8 cellular contexts compared by ENCODE assay signal in the genomic region with DNA sequence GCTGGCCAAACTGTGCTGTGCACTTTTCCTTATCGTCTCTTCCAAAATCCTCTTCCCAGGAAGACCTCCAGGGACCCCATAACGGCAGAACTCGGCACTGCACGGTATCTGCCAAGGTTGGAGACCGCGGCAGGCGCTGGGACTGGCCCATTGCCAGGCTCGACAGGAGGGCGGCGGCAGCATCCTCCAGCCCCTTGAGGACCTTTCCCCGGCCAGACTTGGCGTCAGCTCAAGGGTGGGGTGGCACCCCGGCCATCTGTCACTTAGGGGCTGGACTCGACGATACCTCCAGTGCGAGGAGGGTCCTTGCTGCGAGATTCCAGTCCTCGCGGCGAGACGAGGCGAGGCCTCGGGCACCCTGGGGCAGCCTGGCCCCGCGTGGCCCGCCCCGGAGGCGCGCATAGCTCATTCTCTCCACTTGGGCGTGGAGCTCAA. TPM values are rescaled to one million over a fixed set of nuclear protein-coding genes. Genes with fewer than 3 reads are reported as not detected.
DNase-seq lines count a peak whose midpoint lies in the region; ATAC-seq, FAIRE-seq and TF ChIP-seq lines count a peak whose summit lies in the region.

No MANE protein-coding gene starts in this region.

- H3K27ac ChIP-seq in SK-N-SH (ENCODE audit: low read depth in 2 of 2, low read length in 1 of 2) (peak overlapping the region; percentile 84 to 90), K562 (ENCODE audit: extremely low read depth, low read depth, low read length) (peak overlapping the region; percentile 73), kidney (ENCODE audit: low read depth in 2 of 2, low read length in 2 of 2) (peak overlapping the region; percentile 80 to 86)

- in situ Hi-C loops in K562 (cut with MboI): no loop called here

- no peak for TF ChIP-seq RAD21 in SK-N-SH (IDR thresholded peaks at IDR 0.05; ENCODE audit: low read length)
- no peak for TF ChIP-seq RAD21 in K562 (CRISPR knock-in tag; conservative IDR thresholded peaks at IDR 0.05 in 1 of 2, IDR thresholded peaks at IDR 0.05 in 1 of 2)

- H3K9me2 ChIP-seq in SK-N-SH: no peaks in the 10 kb centered on the region

- H3K27me3 ChIP-seq in SK-N-SH (ENCODE audit: insufficient read depth): no peaks in the 10 kb centered on the region
- no peaks in the 10 kb centered on the region for H3K27me3 ChIP-seq in K562 (ENCODE audit: control insufficient read depth in 2 of 2, insufficient read depth in 2 of 2, low read length in 2 of 2)

- H3F3A ChIP-seq in SK-N-SH (replicated peaks; ENCODE audit: insufficient read depth): peaks cover 12% of the 10 kb centered on the region

- no peak overlapping the region for H2AFZ ChIP-seq in SK-N-SH (ENCODE audit: low read depth)
- peak overlapping the region; percentile 78 for H2AFZ ChIP-seq in K562 (ENCODE audit: low read depth, low read length)

- H3K4me1 ChIP-seq in SK-N-SH (ENCODE audit: control insufficient read depth in 1 of 2, insufficient read depth in 2 of 2, low read depth in 1 of 2, low read length in 1 of 2): peaks cover 22 to 36% of the 10 kb centered on the region in 2 experiments; a peak in 2 of 4 replicates
- H3K4me1 ChIP-seq in K562 (replicated peaks in 1 of 2; ENCODE audit: control insufficient read depth in 2 of 2, insufficient read depth in 2 of 2, low read length in 2 of 2): peaks cover 41 to 43% of the 10 kb centered on the region in 2 experiments
- peaks cover 26 to 28% of the 10 kb centered on the region in 2 donors for H3K4me1 ChIP-seq in kidney (ENCODE audit: control insufficient read depth in 1 of 2, insufficient read depth in 1 of 2, low read depth in 1 of 2, low read length in 2 of 2)

- BruUV-seq in K562 (replicated peaks; lab: Mats Ljungman, UMichigan): no TSS peak

- H3K36me3 ChIP-seq in SK-N-SH (replicated peaks in 1 of 2; ENCODE audit: control insufficient read depth in 1 of 2, insufficient read depth in 2 of 2, low read length in 1 of 2) (peaks cover 7 to 11% of the 10 kb centered on the region in 2 experiments), K562 (ENCODE audit: control insufficient read depth, insufficient read depth, low read length) (peaks cover 44% of the 10 kb centered on the region), kidney (ENCODE audit: control insufficient read depth in 1 of 2, insufficient read depth in 2 of 2, low read length in 2 of 2) (peaks cover 2 to 3% of the 10 kb centered on the region in 2 donors)

- 2% methylated on average over 9 of the region's 30 CpGs for WGBS in SK-N-SH (ENCODE audit: low lambda C conversion rate)
- 0% methylated on average over 26 of the region's 30 CpGs for WGBS in K562 (ENCODE audit: insufficient coverage, low coverage, missing lambda C conversion rate)

- CTCF ChIA-PET in SK-N-SH (lab: Yijun Ruan, JAX): interaction anchor here (0.7 to 2.8 kb wide), 8 partner anchors 10 to 44 kb away, joined by 3 to 21 read pairs (median 4); no protein-coding TSS in a partner anchor
- CTCF ChIA-PET in K562 (lab: Yijun Ruan, JAX; ENCODE audit: low intra/inter-chr PET ratio): no interaction called here

- FAIRE-seq in K562 (lab: Jason Lieb, UNC) (peak; percentile 73), kidney (lab: Jason Lieb, UNC) (no peak)

- POLR2A ChIA-PET in SK-N-SH (lab: Yijun Ruan, JAX): interaction anchor here (0.5 to 3.3 kb wide), 10 partner anchors 9 to 200 kb away, joined by 3 to 21 read pairs (median 4); a partner anchor contains a TSS
- POLR2A ChIA-PET in K562 (lab: Yijun Ruan, JAX): interaction anchor here (0.6 to 4.4 kb wide), 11 partner anchors 9 to 132 kb away, joined by 3 to 21 read pairs (median 5); a partner anchor contains a TSS

- H3K9me1 ChIP-seq in K562 (ENCODE audit: control insufficient read depth, insufficient read depth, low read length): peaks cover 8% of the 10 kb centered on the region

- TF ChIP-seq CTCF in SK-N-SH (IDR thresholded peaks at IDR 0.05): peak; percentile 6; the same call in 1 of the 2 replicates
- TF ChIP-seq CTCF in K562 (IDR thresholded peaks at IDR 0.05 in 2 of 3, conservative IDR thresholded peaks at IDR 0.05 in 1 of 3; ENCODE audit: insufficient read depth in 2 of 3, low read depth in 1 of 3, low read length in 3 of 3): no peak
- TF ChIP-seq CTCF in kidney (IDR thresholded peaks at IDR 0.05; ENCODE audit: borderline replicate concordance, extremely low read depth, insufficient read depth): no peak

- H3K9me3 ChIP-seq in SK-N-SH (no peaks in the 10 kb centered on the region), K562 (replicated peaks; ENCODE audit: control insufficient read depth, insufficient read depth, low read depth, low read length) (no peaks in the 10 kb centered on the region), kidney (ENCODE audit: control insufficient read depth in 1 of 2, low read length in 2 of 2) (no peaks in the 10 kb centered on the region)

- peaks cover 48% of the 10 kb centered on the region for H4K20me1 ChIP-seq in SK-N-SH (ENCODE audit: insufficient read depth)
- peaks cover 22% of the 10 kb centered on the region for H4K20me1 ChIP-seq in K562 (replicated peaks; ENCODE audit: control insufficient read depth, insufficient read depth, low read length)

- H3K4me2 ChIP-seq in SK-N-SH (peak overlapping the region; percentile 89), K562 (ENCODE audit: insufficient read depth, low read length) (peak overlapping the region; percentile 89)

- DNase-seq in HT1080 (ENCODE audit: low read depth) (peak; percentile 32), SK-N-SH (peak; percentile 78), K562 (ENCODE audit: extremely low read depth in 1 of 4, low spot score in 3 of 4) (peak; percentile 52 to 71 (median 66)), kidney (no peak), dedifferentiated amniotic fluid mesenchymal stem cell (ENCODE audit: extremely low spot score) (no peak)
- peak; percentile 64 for DNase-seq in stimulated activated CD4-positive, alpha-beta T cell treated with anti-CD3 and anti-CD28 coated beads, Interleukin-15, amount 100 ng/mL, for 24 hours

- intact Hi-C loops in K562 (cut with micrococcal nuclease) (loop anchor here (5.0 kb wide), 1 partner anchor 39 kb away; no protein-coding TSS in a partner anchor), kidney (cut with DNase I) (no loop called here)

- H3K4me3 ChIP-seq in SK-N-SH (ENCODE audit: low read depth in 2 of 2, low read length in 1 of 2) (peak overlapping the region; percentile 80 to 82), K562 (peak overlapping the region; percentile 61), kidney (ENCODE audit: low read length in 2 of 2) (peak overlapping the region; percentile 87 to 96)

- peak overlapping the region; percentile 91 for H3K9ac ChIP-seq in SK-N-SH
- peak overlapping the region; percentile 83 to 99 for H3K9ac ChIP-seq in K562 (ENCODE audit: insufficient read depth in 1 of 2, low read depth in 2 of 2, low read length in 2 of 2)
- peak overlapping the region; percentile 78 to 84 for H3K9ac ChIP-seq in kidney (ENCODE audit: low read length in 2 of 2)

- no peak for TF ChIP-seq POLR2A in K562 (conservative IDR thresholded peaks at IDR 0.05)

- H3K79me2 ChIP-seq in SK-N-SH (ENCODE audit: insufficient read depth) (peaks cover 58% of the 10 kb centered on the region), K562 (ENCODE audit: control insufficient read depth, insufficient read depth, low read length) (peaks cover 58% of the 10 kb centered on the region)

- no peak for TF ChIP-seq EP300 in SK-N-SH (IDR thresholded peaks at IDR 0.05; ENCODE audit: borderline replicate concordance in 1 of 2, low read depth in 1 of 2, low read length in 1 of 2)
- no peak for TF ChIP-seq EP300 in K562 (IDR thresholded peaks at IDR 0.05; ENCODE audit: low read length)

- ATAC-seq in GM18498 (IDR thresholded peaks at IDR 0.05; ENCODE audit: unreplicated experiment) (peak; percentile 17), K562 (peak; percentile 26), HG03457 (IDR thresholded peaks at IDR 0.05; ENCODE audit: unreplicated experiment) (no peak)

RNA-seq across cellular contexts. Expression of a gene that starts 0.8 kb away (rescaled TPM):
- 205 and 226 TPM in 2 replicates for total RNA-seq in HT1080 (2014; rRNA removed; shearing (Covaris generic))
- 122 and 143 TPM in 2 replicates for polyA plus RNA-seq in HT1080 (2015; cell fraction: cytosol; rRNA removed)
- 317 and 321 TPM in 2 replicates for polyA plus RNA-seq in HT1080 (2015; cell fraction: nucleus; rRNA removed)
- 161 and 163 TPM in 2 replicates for polyA plus RNA-seq in SK-N-SH (2012; rRNA removed)
- 104 and 131 TPM in 2 replicates for polyA plus RNA-seq in SK-N-SH (2012; cell fraction: cytosol; rRNA removed)
- polyA plus RNA-seq in SK-N-SH (2012; cell fraction: nucleus; rRNA removed): 133 and 176 TPM in 2 replicates
- 153 and 277 TPM in 2 replicates for total RNA-seq in K562 (2011; cell fraction: chromatin; rRNA removed; ENCODE audit: low replicate concordance)
- 161 TPM in 2 replicates for total RNA-seq in K562 (2011; cell fraction: nucleolus; rRNA removed)
- 163 and 174 TPM in 2 replicates for total RNA-seq in K562 (2011; cell fraction: nucleoplasm; rRNA removed)
- total RNA-seq in K562 (2014; rRNA removed): 114 and 123 TPM in 2 replicates
- 112 and 125 TPM in 2 replicates for total RNA-seq in K562 (2014; rRNA removed; fragmentation: Illumina TruSeq; extraction: Trizol)
- 129 and 131 TPM in 2 replicates for total RNA-seq in K562 (2015; rRNA removed; fragmentation: Illumina TruSeq; extraction: Trizol)
- 261 and 280 TPM in 2 replicates for total RNA-seq in K562 (2021)
- 163 and 165 TPM in 2 replicates for polyA plus RNA-seq in K562 (2011; rRNA removed)
- polyA plus RNA-seq in K562 (2011; cell fraction: cytosol; rRNA removed): 156 and 184 TPM in 2 replicates
- 114 and 149 TPM in 2 replicates for polyA plus RNA-seq in K562 (2011; cell fraction: nucleus; rRNA removed)
- polyA plus RNA-seq in K562 (2012): 94.5 and 161 TPM in 2 replicates
- polyA plus RNA-seq in K562 (2014; fragmentation: Illumina TruSeq; extraction: Trizol): 194 and 206 TPM in 2 replicates
- 10 to 100 TPM; 42.9 to 58.5 TPM for polyA plus RNA-seq in K562 (2014; fragmentation: Nextera tagmentation; extraction: Ambion mirVana)
- polyA plus RNA-seq in K562 (2014; rRNA removed): 120 and 129 TPM in 2 replicates
- 244 and 312 TPM in 2 replicates for polyA minus RNA-seq in K562 (2011; rRNA and poly(A)+ RNA removed)
- polyA minus RNA-seq in K562 (2011; cell fraction: cytosol; rRNA and poly(A)+ RNA removed): 258 TPM in 2 replicates
- 49.9 and 63.5 TPM in 2 replicates for polyA minus RNA-seq in K562 (2011; cell fraction: nucleus; rRNA and poly(A)+ RNA removed)
- 104 TPM for total RNA-seq in kidney
- 33.7 TPM for polyA plus RNA-seq in kidney (ENCODE audit: insufficient read depth, low read depth, low replicate concordance)

RNA-seq across cellular contexts. Expression of a gene that starts 12.4 kb away (rescaled TPM):
- total RNA-seq in HT1080 (2014; rRNA removed; shearing (Covaris generic)): 0.10 TPM in 1 of 2 replicates, not detected in the other
- polyA plus RNA-seq in HT1080 (2015; cell fraction: cytosol; rRNA removed): 0.21 and 0.98 TPM in 2 replicates
- 0.74 and 2.6 TPM in 2 replicates for polyA plus RNA-seq in HT1080 (2015; cell fraction: nucleus; rRNA removed)
- polyA plus RNA-seq in SK-N-SH (2012; rRNA removed) (1.1 and 1.6 TPM in 2 replicates), K562 (2011; rRNA removed) (0.05 and 0.35 TPM in 2 replicates), K562 (2014; fragmentation: Illumina TruSeq; extraction: Trizol) (0.57 and 0.67 TPM in 2 replicates), K562 (2014; fragmentation: Nextera tagmentation; extraction: Ambion mirVana) (under 1 TPM; 0.30 to 0.81 TPM), K562 (2014; rRNA removed) (0.22 and 0.49 TPM in 2 replicates), kidney (ENCODE audit: insufficient read depth, low read depth, low replicate concordance) (4.6 TPM)
- 1.2 and 1.3 TPM in 2 replicates for polyA plus RNA-seq in SK-N-SH (2012; cell fraction: cytosol; rRNA removed)
- polyA plus RNA-seq in SK-N-SH (2012; cell fraction: nucleus; rRNA removed): 5.3 and 5.7 TPM in 2 replicates
- 2.3 and 4.6 TPM in 2 replicates for total RNA-seq in K562 (2011; cell fraction: chromatin; rRNA removed; ENCODE audit: low replicate concordance)
- 0.67 and 2.2 TPM in 2 replicates for total RNA-seq in K562 (2011; cell fraction: nucleolus; rRNA removed)
- 1.8 TPM in 2 replicates for total RNA-seq in K562 (2011; cell fraction: nucleoplasm; rRNA removed)
- total RNA-seq in K562 (2014; rRNA removed) (0.09 and 0.24 TPM in 2 replicates), K562 (2014; rRNA removed; fragmentation: Illumina TruSeq; extraction: Trizol) (0.70 and 0.98 TPM in 2 replicates), K562 (2015; rRNA removed; fragmentation: Illumina TruSeq; extraction: Trizol) (0.45 and 0.51 TPM in 2 replicates), K562 (2021) (0.11 and 0.75 TPM in 2 replicates), kidney (6.0 TPM)
- polyA plus RNA-seq in K562 (2011; cell fraction: cytosol; rRNA removed): 0.09 TPM in 2 replicates
- polyA plus RNA-seq in K562 (2011; cell fraction: nucleus; rRNA removed): 0.32 and 0.44 TPM in 2 replicates
- 0.35 and 1.6 TPM in 2 replicates for polyA plus RNA-seq in K562 (2012)
- 0.54 and 0.63 TPM in 2 replicates for polyA minus RNA-seq in K562 (2011; rRNA and poly(A)+ RNA removed)
- not detected in 2 replicates for polyA minus RNA-seq in K562 (2011; cell fraction: cytosol; rRNA and poly(A)+ RNA removed)
- polyA minus RNA-seq in K562 (2011; cell fraction: nucleus; rRNA and poly(A)+ RNA removed): 0.54 and 1.00 TPM in 2 replicates

RNA-seq across cellular contexts. Expression of a gene that starts 48.6 kb away (rescaled TPM):
- total RNA-seq in HT1080 (2014; rRNA removed; shearing (Covaris generic)): 41.7 and 66.7 TPM in 2 replicates
- polyA plus RNA-seq in HT1080 (2015; cell fraction: cytosol; rRNA removed): 45.1 and 49.7 TPM in 2 replicates
- 40.0 and 41.4 TPM in 2 replicates for polyA plus RNA-seq in HT1080 (2015; cell fraction: nucleus; rRNA removed)
- polyA plus RNA-seq in SK-N-SH (2012; rRNA removed) (44.8 and 54.8 TPM in 2 replicates), K562 (2011; rRNA removed) (15.5 and 20.7 TPM in 2 replicates), K562 (2014; fragmentation: Illumina TruSeq; extraction: Trizol) (33.2 and 37.5 TPM in 2 replicates), K562 (2014; fragmentation: Nextera tagmentation; extraction: Ambion mirVana) (1 to 10 TPM; 1.7 to 3.8 TPM), K562 (2014; rRNA removed) (29.1 and 30.2 TPM in 2 replicates), kidney (ENCODE audit: insufficient read depth, low read depth, low replicate concordance) (64.0 TPM)
- polyA plus RNA-seq in SK-N-SH (2012; cell fraction: cytosol; rRNA removed): 24.4 and 36.0 TPM in 2 replicates
- polyA plus RNA-seq in SK-N-SH (2012; cell fraction: nucleus; rRNA removed): 47.8 and 67.5 TPM in 2 replicates
- total RNA-seq in K562 (2011; cell fraction: chromatin; rRNA removed; ENCODE audit: low replicate concordance): 33.1 and 94.9 TPM in 2 replicates
- 31.3 and 42.9 TPM in 2 replicates for total RNA-seq in K562 (2011; cell fraction: nucleolus; rRNA removed)
- total RNA-seq in K562 (2011; cell fraction: nucleoplasm; rRNA removed): 37.7 and 39.6 TPM in 2 replicates
- total RNA-seq in K562 (2014; rRNA removed) (45.4 and 45.8 TPM in 2 replicates), K562 (2014; rRNA removed; fragmentation: Illumina TruSeq; extraction: Trizol) (15.9 and 18.6 TPM in 2 replicates), K562 (2015; rRNA removed; fragmentation: Illumina TruSeq; extraction: Trizol) (31.8 and 32.1 TPM in 2 replicates), K562 (2021) (49.4 and 52.0 TPM in 2 replicates), kidney (87.5 TPM)
- polyA plus RNA-seq in K562 (2011; cell fraction: cytosol; rRNA removed): 11.4 and 24.5 TPM in 2 replicates
- polyA plus RNA-seq in K562 (2011; cell fraction: nucleus; rRNA removed): 10.2 and 21.9 TPM in 2 replicates
- polyA plus RNA-seq in K562 (2012): 30.0 and 34.8 TPM in 2 replicates
- 19.5 and 44.8 TPM in 2 replicates for polyA minus RNA-seq in K562 (2011; rRNA and poly(A)+ RNA removed)
- polyA minus RNA-seq in K562 (2011; cell fraction: cytosol; rRNA and poly(A)+ RNA removed): 36.4 and 44.8 TPM in 2 replicates
- 11.0 and 11.9 TPM in 2 replicates for polyA minus RNA-seq in K562 (2011; cell fraction: nucleus; rRNA and poly(A)+ RNA removed)

RNA-seq across cellular contexts. Expression of a gene that starts 52.8 kb away (rescaled TPM):
- 25.1 and 26.3 TPM in 2 replicates for total RNA-seq in HT1080 (2014; rRNA removed; shearing (Covaris generic))
- polyA plus RNA-seq in HT1080 (2015; cell fraction: cytosol; rRNA removed): 5.8 and 8.5 TPM in 2 replicates
- 10.3 and 12.5 TPM in 2 replicates for polyA plus RNA-seq in HT1080 (2015; cell fraction: nucleus; rRNA removed)
- polyA plus RNA-seq in SK-N-SH (2012; rRNA removed): 2.6 and 3.0 TPM in 2 replicates
- 2.2 and 2.7 TPM in 2 replicates for polyA plus RNA-seq in SK-N-SH (2012; cell fraction: cytosol; rRNA removed)
- polyA plus RNA-seq in SK-N-SH (2012; cell fraction: nucleus; rRNA removed): 2.0 and 2.9 TPM in 2 replicates
- 17.7 and 34.3 TPM in 2 replicates for total RNA-seq in K562 (2011; cell fraction: chromatin; rRNA removed; ENCODE audit: low replicate concordance)
- 11.2 and 16.2 TPM in 2 replicates for total RNA-seq in K562 (2011; cell fraction: nucleolus; rRNA removed)
- total RNA-seq in K562 (2011; cell fraction: nucleoplasm; rRNA removed): 12.0 and 16.3 TPM in 2 replicates
- 15.8 and 16.0 TPM in 2 replicates for total RNA-seq in K562 (2014; rRNA removed)
- total RNA-seq in K562 (2014; rRNA removed; fragmentation: Illumina TruSeq; extraction: Trizol): 14.8 and 17.4 TPM in 2 replicates
- 16.8 and 17.0 TPM in 2 replicates for total RNA-seq in K562 (2015; rRNA removed; fragmentation: Illumina TruSeq; extraction: Trizol)
- total RNA-seq in K562 (2021): 12.4 and 13.8 TPM in 2 replicates
- polyA plus RNA-seq in K562 (2011; rRNA removed): 6.1 and 10.3 TPM in 2 replicates
- polyA plus RNA-seq in K562 (2011; cell fraction: cytosol; rRNA removed): 4.1 and 5.8 TPM in 2 replicates
- 2.9 and 3.2 TPM in 2 replicates for polyA plus RNA-seq in K562 (2011; cell fraction: nucleus; rRNA removed)
- 1.4 TPM in 2 replicates for polyA plus RNA-seq in K562 (2012)
- polyA plus RNA-seq in K562 (2014; fragmentation: Illumina TruSeq; extraction: Trizol): 3.0 and 3.5 TPM in 2 replicates
- under 1 TPM; 0.20 to 0.28 TPM for polyA plus RNA-seq in K562 (2014; fragmentation: Nextera tagmentation; extraction: Ambion mirVana)
- polyA plus RNA-seq in K562 (2014; rRNA removed): 5.0 and 5.2 TPM in 2 replicates
- 35.7 and 66.8 TPM in 2 replicates for polyA minus RNA-seq in K562 (2011; rRNA and poly(A)+ RNA removed)
- 9.8 and 21.5 TPM in 2 replicates for polyA minus RNA-seq in K562 (2011; cell fraction: cytosol; rRNA and poly(A)+ RNA removed)
- 4.6 and 6.0 TPM in 2 replicates for polyA minus RNA-seq in K562 (2011; cell fraction: nucleus; rRNA and poly(A)+ RNA removed)
- 16.1 TPM for total RNA-seq in kidney
- 0.37 TPM for polyA plus RNA-seq in kidney (ENCODE audit: insufficient read depth, low read depth, low replicate concordance)

Comparison
In these comparisons a context has a peak if more than half of its experiments do, and no peak if none do; other contexts are left out.
1. DNase-seq: peak in HT1080 (single experiment), SK-N-SH (single experiment), K562 (4 of 4) and stimulated activated CD4-positive, alpha-beta T cell treated with anti-CD3 and anti-CD28 coated beads, Interleukin-15, amount 100 ng/mL, for 24 hours (single experiment); none in kidney (single experiment) and dedifferentiated amniotic fluid mesenchymal stem cell (single experiment).
2. Peak in every context shown above with its lines, with median percentiles within 50 percentile points of each other: H3K27ac ChIP-seq, H3K4me3 ChIP-seq and H3K9ac ChIP-seq.